In genomic region chr13:95137096-95137495, GRCh38 we compare ENCODE assay signal across 9 cellular contexts.
DNase-seq lines count a peak whose midpoint lies in the region; ATAC-seq, FAIRE-seq and TF ChIP-seq lines count a peak whose summit lies in the region.
"Had no signal": no experiment of that assay in that cellular context is flagged by ENCODE, and none has a peak within 500 bp of the region (broad histone marks: within the 10 kb centered on the region; RNA-seq: fewer than 3 reads in every experiment).

No MANE protein-coding gene starts in this region.

- no peak overlapping the region for H3K27ac ChIP-seq in naive thymus-derived CD4-positive, alpha-beta T cell (ENCODE audit: low read depth, low read length)

- ATAC-seq in GM18909 (IDR thresholded peaks at IDR 0.05; ENCODE audit: poor library complexity, unreplicated experiment) (peak; percentile 83), HG02610 (IDR thresholded peaks at IDR 0.05; ENCODE audit: unreplicated experiment) (peak; percentile 99), omental fat pad (ENCODE audit: low FRiP score) (no peak)
- ATAC-seq in naive thymus-derived CD4-positive, alpha-beta T cell = peak; percentile 72

- CTCF ChIA-PET in naive thymus-derived CD4-positive, alpha-beta T cell (lab: Charles Lee) = no interaction called here

- H3K4me1 ChIP-seq in naive thymus-derived CD4-positive, alpha-beta T cell (ENCODE audit: control insufficient read depth in 2 of 2, insufficient read depth in 2 of 2, low read length in 2 of 2) = no peaks in the 10 kb centered on the region

- peak; percentile 34 for DNase-seq in M059J (ENCODE audit: low read depth)
- no peak for DNase-seq in naive thymus-derived CD4-positive, alpha-beta T cell
- DNase-seq in cerebellar nuclear complex (lab: John Stamatoyannopoulos, UW) = no peak
- DNase-seq in RCC 7860 (ENCODE audit: low spot score) = no peak
- DNase-seq in omental fat pad (ENCODE audit: low spot score) = no peak
- no peak for DNase-seq in DMS53 treated with DMSO at 0.1 percent for 48 hours (lab: John Stamatoyannopoulos, UW; ENCODE audit: unreplicated experiment)
- DNase-seq: NCI-H774 had no signal

- peak overlapping the region in 1 of 9 donors; percentile 26 for H3K27ac Mint-ChIP-seq in naive thymus-derived CD4-positive, alpha-beta T cell

- no peak overlapping the region for H3K4me3 Mint-ChIP-seq in naive thymus-derived CD4-positive, alpha-beta T cell

- H3K36me3 ChIP-seq in naive thymus-derived CD4-positive, alpha-beta T cell (ENCODE audit: control insufficient read depth in 2 of 3, insufficient read depth in 3 of 3, low read length in 3 of 3) = no peaks in the 10 kb centered on the region

- no peaks in the 10 kb centered on the region for H3K9me3 ChIP-seq in naive thymus-derived CD4-positive, alpha-beta T cell (ENCODE audit: control insufficient read depth in 2 of 3, low read length in 3 of 3)

- no peaks in the 10 kb centered on the region for H3K27me3 ChIP-seq in naive thymus-derived CD4-positive, alpha-beta T cell (ENCODE audit: control insufficient read depth in 2 of 2, insufficient read depth in 2 of 2, low read length in 2 of 2)

- no peaks in the 10 kb centered on the region for H3K27me3 Mint-ChIP-seq in naive thymus-derived CD4-positive, alpha-beta T cell

- intact Hi-C loops in naive thymus-derived CD4-positive, alpha-beta T cell (cut with micrococcal nuclease) = no loop called here

- TF ChIP-seq CTCF in omental fat pad (IDR thresholded peaks at IDR 0.05) = no peak

- H3K9me3 Mint-ChIP-seq in naive thymus-derived CD4-positive, alpha-beta T cell = peaks cover 0 to 3% (median 0%) of the 10 kb centered on the region in 11 donors

- H3K4me1 Mint-ChIP-seq in naive thymus-derived CD4-positive, alpha-beta T cell = peaks cover 0 to 9% (median 0%) of the 10 kb centered on the region in 7 donors

- POLR2A ChIA-PET in naive thymus-derived CD4-positive, alpha-beta T cell (lab: Charles Lee) = no interaction called here

- FAIRE-seq in RCC 7860 (lab: Jason Lieb, UNC) = no peak

- peaks cover 9 to 55% (median 48%) of the 10 kb centered on the region in 5 donors for H3K36me3 Mint-ChIP-seq in naive thymus-derived CD4-positive, alpha-beta T cell

- H3K4me3 ChIP-seq in naive thymus-derived CD4-positive, alpha-beta T cell (ENCODE audit: low read length) = no peak overlapping the region
